In the genomic region with DNA sequence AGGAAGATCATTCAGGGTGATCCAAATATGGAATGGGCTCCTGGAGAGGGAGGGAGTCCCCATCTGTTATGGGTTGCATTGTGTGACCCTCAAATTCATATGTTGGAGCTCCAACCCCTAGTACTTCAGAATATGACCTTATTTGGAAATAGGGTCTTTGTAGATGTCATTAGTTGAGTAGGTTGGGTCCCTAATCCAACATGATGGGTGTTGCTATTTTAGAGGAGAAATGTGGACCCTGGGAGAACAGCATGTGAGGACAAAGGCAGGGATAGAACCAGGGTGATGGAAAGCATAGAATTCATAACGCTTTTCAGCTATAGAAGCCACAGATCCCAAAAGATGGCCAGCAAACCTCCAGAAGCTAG, we compare ENCODE assay signal across 16 cellular contexts.
DNase-seq lines count a peak whose midpoint lies in the region; ATAC-seq, FAIRE-seq and TF ChIP-seq lines count a peak whose summit lies in the region.
"Had no signal": no experiment of that assay in that cellular context is flagged by ENCODE, and none has a peak within 500 bp of the region (broad histone marks: within the 10 kb centered on the region; RNA-seq: fewer than 3 reads in every experiment).

No MANE protein-coding gene starts in this region.

- intact Hi-C loops in breast epithelium (cut with DNase I; ENCODE audit: low total_unique reads): no loop called here

- H3K4me1 Mint-ChIP-seq in T-helper 1 cell treated with Interleukin-12 subunit alpha and Interleukin-12 subunit beta and Interleukin-4 antibody, amounts not matched to agents 30 μg/mL and 1 μg/mL, for 36 hours (ENCODE audit: low read depth): peaks cover 63% of the 10 kb centered on the region
- H3K4me1 Mint-ChIP-seq: central memory CD8-positive, alpha-beta T cell had no signal

- no peaks in the 10 kb centered on the region for H3K79me2 ChIP-seq in OCI-LY3 (ENCODE audit: low read length)

- POLR2A ChIA-PET in GM10248 (lab: Yijun Ruan, JAX): interaction anchor here (0.6 to 1.3 kb wide), 2 partner anchors 10 to 20 kb away, joined by 3 read pairs; no protein-coding TSS in a partner anchor

- TF ChIP-seq POLR2A in breast epithelium (IDR thresholded peaks at IDR 0.05): no peak

- DNase-seq in T-helper 1 cell (no peak), breast epithelium (ENCODE audit: low spot score in 2 of 2) (no peak), small intestine (no peak), HAP-1 (ENCODE audit: low spot score in 2 of 2) (no peak), GM10248 (ENCODE audit: extremely low spot score) (no peak)
- DNase-seq: activated naive CD8-positive, alpha-beta T cell treated with anti-CD3 and anti-CD28 coated beads, Interleukin-2, amount 10 ng/mL, durations not matched to agents 7 days and 5 days; NCI-H146; occipital lobe; SK-N-SH had no signal

- H3K27ac ChIP-seq in OCI-LY3 (ENCODE audit: low read length): no peak overlapping the region
- H3K27ac ChIP-seq in breast epithelium: peak overlapping the region; percentile 45 to 66
- H3K27ac ChIP-seq in small intestine (ENCODE audit: low read depth in 1 of 2, low read length in 1 of 2): peak overlapping the region; percentile 38 to 82
- H3K27ac ChIP-seq: 22Rv1 had no signal

- peak overlapping the region; percentile 63; the same call in 1 of the 2 replicates for H2AFZ ChIP-seq in OCI-LY3 (ENCODE audit: low read depth, low read length)

- no peaks in the 10 kb centered on the region for H4K20me1 ChIP-seq in OCI-LY3 (ENCODE audit: insufficient read depth, low read length)

- H3K36me3 ChIP-seq in OCI-LY3 (replicated peaks; ENCODE audit: low read depth, low read length) (no peaks in the 10 kb centered on the region), breast epithelium (no peaks in the 10 kb centered on the region), small intestine (ENCODE audit: control insufficient read depth in 2 of 2, insufficient read depth in 2 of 2, low read length in 2 of 2) (no peaks in the 10 kb centered on the region), HAP-1 (replicated peaks) (no peaks in the 10 kb centered on the region)

- FAIRE-seq in small intestine (lab: Jason Lieb, UNC): no peak
- FAIRE-seq: endometrium had no signal

- peak overlapping the region; percentile 32 for H3K4me3 Mint-ChIP-seq in T-helper 1 cell treated with Interleukin-12 subunit alpha and Interleukin-12 subunit beta and Interleukin-4 antibody, amounts not matched to agents 30 μg/mL and 1 μg/mL, for 36 hours
- H3K4me3 Mint-ChIP-seq: activated naive CD8-positive, alpha-beta T cell treated with anti-CD3 and anti-CD28 coated beads, Interleukin-2, amount 10 ng/mL, durations not matched to agents 7 days and 5 days; CD8-positive, alpha-beta T cell; central memory CD8-positive, alpha-beta T cell had no signal

- peak overlapping the region; percentile 47 for H3K4me2 ChIP-seq in OCI-LY3 (ENCODE audit: low read length)

- CTCF ChIA-PET in GM10248 (lab: Yijun Ruan, JAX): interaction anchor here (0.6 to 4.4 kb wide), 10 partner anchors 11 to 150 kb away, joined by 3 to 33 read pairs (median 4); no protein-coding TSS in a partner anchor

- in situ Hi-C loops in HAP-1 (cut with MboI; ENCODE audit: low sequenced_read_pairs): no loop called here

- H3K36me3 Mint-ChIP-seq in T-helper 1 cell treated with Interleukin-12 subunit alpha and Interleukin-12 subunit beta and Interleukin-4 antibody, amounts not matched to agents 30 μg/mL and 1 μg/mL, for 36 hours (ENCODE audit: low read depth): peaks cover 5% of the 10 kb centered on the region
- H3K36me3 Mint-ChIP-seq: activated naive CD8-positive, alpha-beta T cell treated with anti-CD3 and anti-CD28 coated beads, Interleukin-2, amount 10 ng/mL, durations not matched to agents 7 days and 5 days; CD8-positive, alpha-beta T cell had no signal

- H3K9ac ChIP-seq in OCI-LY3 (ENCODE audit: low read length): no peak overlapping the region
- H3K9ac ChIP-seq: SK-N-SH had no signal

- no peaks in the 10 kb centered on the region for H3K27me3 Mint-ChIP-seq in T-helper 1 cell treated with Interleukin-12 subunit alpha and Interleukin-12 subunit beta and Interleukin-4 antibody, amounts not matched to agents 30 μg/mL and 1 μg/mL, for 36 hours (ENCODE audit: low read depth)

- peak overlapping the region; percentile 72 for H3K27ac Mint-ChIP-seq in T-helper 1 cell treated with Interleukin-12 subunit alpha and Interleukin-12 subunit beta and Interleukin-4 antibody, amounts not matched to agents 30 μg/mL and 1 μg/mL, for 36 hours
- H3K27ac Mint-ChIP-seq: activated naive CD8-positive, alpha-beta T cell treated with anti-CD3 and anti-CD28 coated beads, Interleukin-2, amount 10 ng/mL, durations not matched to agents 7 days and 5 days; CD8-positive, alpha-beta T cell had no signal

- H3K9me3 ChIP-seq in OCI-LY3 (ENCODE audit: insufficient read depth, low read length): no peaks in the 10 kb centered on the region
- no peaks in the 10 kb centered on the region for H3K9me3 ChIP-seq in breast epithelium
- no peaks in the 10 kb centered on the region for H3K9me3 ChIP-seq in small intestine (ENCODE audit: control insufficient read depth, low read depth)
- no peaks in the 10 kb centered on the region for H3K9me3 ChIP-seq in HAP-1
- H3K9me3 ChIP-seq: SK-N-SH had no signal

- no peaks in the 10 kb centered on the region for H3K9me3 Mint-ChIP-seq in T-helper 1 cell treated with Interleukin-12 subunit alpha and Interleukin-12 subunit beta and Interleukin-4 antibody, amounts not matched to agents 30 μg/mL and 1 μg/mL, for 36 hours
- H3K9me3 Mint-ChIP-seq: activated naive CD8-positive, alpha-beta T cell treated with anti-CD3 and anti-CD28 coated beads, Interleukin-2, amount 10 ng/mL, durations not matched to agents 7 days and 5 days; CD8-positive, alpha-beta T cell; central memory CD8-positive, alpha-beta T cell had no signal

- ATAC-seq in HG03025 (IDR thresholded peaks at IDR 0.05; ENCODE audit: low FRiP score, unreplicated experiment): no peak

- H3K4me1 ChIP-seq in OCI-LY3 (ENCODE audit: low read length) (peaks cover 16% of the 10 kb centered on the region), breast epithelium (peaks cover 0 to 11% of the 10 kb centered on the region in 2 donors), small intestine (ENCODE audit: control insufficient read depth in 2 of 2, insufficient read depth in 1 of 2, low read depth in 1 of 2, low read length in 1 of 2) (peaks cover 13 to 17% of the 10 kb centered on the region in 2 donors), HAP-1 (no peaks in the 10 kb centered on the region)

- 83 to 96% (median 84%) methylated on average over 1 of the region's 1 CpG for WGBS in small intestine, 3 donors

- no peak overlapping the region for H3K4me3 ChIP-seq in OCI-LY3 (ENCODE audit: low read length)
- no peak overlapping the region for H3K4me3 ChIP-seq in breast epithelium
- H3K4me3 ChIP-seq in small intestine (ENCODE audit: low read depth in 1 of 2, low read length in 2 of 2): no peak overlapping the region
- no peak overlapping the region for H3K4me3 ChIP-seq in HAP-1

- H3K27me3 ChIP-seq in OCI-LY3 (ENCODE audit: low read depth, low read length) (no peaks in the 10 kb centered on the region), breast epithelium (no peaks in the 10 kb centered on the region), small intestine (ENCODE audit: control insufficient read depth in 2 of 2, insufficient read depth in 2 of 2, low read length in 2 of 2) (no peaks in the 10 kb centered on the region), HAP-1 (ENCODE audit: low read depth) (no peaks in the 10 kb centered on the region)

- TF ChIP-seq CTCF in OCI-LY3 (IDR thresholded peaks at IDR 0.05; ENCODE audit: low read depth, low read length) (no peak), breast epithelium (IDR thresholded peaks at IDR 0.05) (no peak), GM10248 (IDR thresholded peaks at IDR 0.05; ENCODE audit: control extremely low read depth, extremely low read depth, low read depth, missing control alignments) (no peak)
